In the genomic region with DNA sequence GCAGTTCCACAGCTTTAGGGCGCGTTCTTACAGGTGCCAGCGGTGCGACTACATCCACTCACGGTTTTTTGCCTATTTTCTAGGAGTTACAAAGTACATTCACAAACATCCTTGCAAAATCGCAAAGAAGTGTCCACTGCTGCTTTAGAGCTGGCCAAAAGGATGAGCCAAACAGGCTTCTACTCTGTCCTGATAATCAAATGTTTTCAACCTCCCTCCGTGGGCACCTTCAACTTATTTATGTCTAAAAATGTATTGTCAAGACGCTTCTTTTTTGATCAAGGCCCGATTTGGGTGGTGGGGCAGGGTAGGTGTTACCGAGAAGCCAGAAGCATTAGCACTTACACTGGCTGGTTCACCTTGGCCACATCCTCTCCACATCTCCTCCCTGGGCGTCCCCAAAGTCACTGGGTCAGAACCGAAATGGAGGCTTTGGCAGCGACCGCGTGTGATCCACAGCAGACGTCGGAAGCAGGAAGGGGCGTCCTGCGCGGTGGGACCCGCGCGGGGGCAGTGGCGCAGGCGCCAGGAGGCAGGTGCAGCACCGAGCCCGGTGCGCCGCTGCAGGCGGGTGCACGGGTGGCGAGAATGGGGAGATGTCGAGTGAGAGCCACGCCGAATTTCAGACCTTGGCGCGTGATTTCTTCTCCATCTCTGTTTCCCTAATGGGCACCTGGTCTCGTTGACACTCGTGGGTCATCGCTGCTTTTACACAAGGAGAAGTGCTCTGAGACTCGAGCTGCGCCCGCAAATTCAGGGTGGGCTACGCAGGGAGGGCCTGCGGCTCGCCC, we compare ENCODE assay signal across 3 cellular contexts.
TF ChIP-seq lines count a peak whose summit lies in the region.

No MANE protein-coding gene starts in this region.

TF ChIP-seq in GM23338, 12 proteins besides CTCF, POLR2A, EP300 and RAD21 (continued from another document):
- TF ChIP-seq JUNB (IDR thresholded peaks at IDR 0.05; ENCODE audit: unreplicated experiment) (no peak), EZH2phosphoT487 (IDR thresholded peaks at IDR 0.05; ENCODE audit: unreplicated experiment) (peak; percentile 92)

TF ChIP-seq in WTC11, 78 proteins besides CTCF, POLR2A, EP300 and RAD21 (continued from another document and continues in another):
- no peak for TF ChIP-seq MXD4 (CRISPR knock-in tag; IDR thresholded peaks at IDR 0.05; ENCODE audit: borderline replicate concordance)
- TF ChIP-seq CDX4 (CRISPR knock-in tag; IDR thresholded peaks at IDR 0.05; ENCODE audit: borderline replicate concordance) = no peak
- TF ChIP-seq, protein P1, sequence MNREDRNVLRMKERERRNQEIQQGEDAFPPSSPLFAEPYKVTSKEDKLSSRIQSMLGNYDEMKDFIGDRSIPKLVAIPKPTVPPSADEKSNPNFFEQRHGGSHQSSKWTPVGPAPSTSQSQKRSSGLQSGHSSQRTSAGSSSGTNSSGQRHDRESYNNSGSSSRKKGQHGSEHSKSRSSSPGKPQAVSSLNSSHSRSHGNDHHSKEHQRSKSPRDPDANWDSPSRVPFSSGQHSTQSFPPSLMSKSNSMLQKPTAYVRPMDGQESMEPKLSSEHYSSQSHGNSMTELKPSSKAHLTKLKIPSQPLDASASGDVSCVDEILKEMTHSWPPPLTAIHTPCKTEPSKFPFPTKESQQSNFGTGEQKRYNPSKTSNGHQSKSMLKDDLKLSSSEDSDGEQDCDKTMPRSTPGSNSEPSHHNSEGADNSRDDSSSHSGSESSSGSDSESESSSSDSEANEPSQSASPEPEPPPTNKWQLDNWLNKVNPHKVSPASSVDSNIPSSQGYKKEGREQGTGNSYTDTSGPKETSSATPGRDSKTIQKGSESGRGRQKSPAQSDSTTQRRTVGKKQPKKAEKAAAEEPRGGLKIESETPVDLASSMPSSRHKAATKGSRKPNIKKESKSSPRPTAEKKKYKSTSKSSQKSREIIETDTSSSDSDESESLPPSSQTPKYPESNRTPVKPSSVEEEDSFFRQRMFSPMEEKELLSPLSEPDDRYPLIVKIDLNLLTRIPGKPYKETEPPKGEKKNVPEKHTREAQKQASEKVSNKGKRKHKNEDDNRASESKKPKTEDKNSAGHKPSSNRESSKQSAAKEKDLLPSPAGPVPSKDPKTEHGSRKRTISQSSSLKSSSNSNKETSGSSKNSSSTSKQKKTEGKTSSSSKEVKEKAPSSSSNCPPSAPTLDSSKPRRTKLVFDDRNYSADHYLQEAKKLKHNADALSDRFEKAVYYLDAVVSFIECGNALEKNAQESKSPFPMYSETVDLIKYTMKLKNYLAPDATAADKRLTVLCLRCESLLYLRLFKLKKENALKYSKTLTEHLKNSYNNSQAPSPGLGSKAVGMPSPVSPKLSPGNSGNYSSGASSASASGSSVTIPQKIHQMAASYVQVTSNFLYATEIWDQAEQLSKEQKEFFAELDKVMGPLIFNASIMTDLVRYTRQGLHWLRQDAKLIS (CRISPR knock-in tag; IDR thresholded peaks at IDR 0.05; ENCODE audit: borderline replicate concordance) = no peak
- TF ChIP-seq EMX1 (CRISPR knock-in tag; IDR thresholded peaks at IDR 0.05) = no peak
- no peak for TF ChIP-seq GABPB1 (CRISPR knock-in tag; IDR thresholded peaks at IDR 0.05)
- no peak for TF ChIP-seq ATF1 (CRISPR knock-in tag; IDR thresholded peaks at IDR 0.05)
- TF ChIP-seq KAT7 (CRISPR knock-in tag; IDR thresholded peaks at IDR 0.05; ENCODE audit: borderline replicate concordance) = no peak
- no peak for TF ChIP-seq JUN (CRISPR knock-in tag; IDR thresholded peaks at IDR 0.05)
- no peak for TF ChIP-seq PRDM15 (CRISPR knock-in tag; IDR thresholded peaks at IDR 0.05)
- TF ChIP-seq ZNF281 (CRISPR knock-in tag; IDR thresholded peaks at IDR 0.05) = no peak
- TF ChIP-seq NFYB (CRISPR knock-in tag; conservative IDR thresholded peaks at IDR 0.05; ENCODE audit: low read depth) = no peak

TF ChIP-seq in neural cell, 6 proteins besides CTCF, POLR2A, EP300 and RAD21 (continued from another document):
- TF ChIP-seq MXI1 (conservative IDR thresholded peaks at IDR 0.05; ENCODE audit: poor library complexity, severe bottlenecking) = no peak
